In genomic region chr11:67278135-67278938, GRCh38 we compare ENCODE assay signal across 8 cellular contexts. TPM values are rescaled to one million over a fixed set of nuclear protein-coding genes. Genes with fewer than 3 reads are reported as not detected.
DNase-seq lines count a peak whose midpoint lies in the region; ATAC-seq and TF ChIP-seq lines count a peak whose summit lies in the region.

No MANE protein-coding gene starts in this region.

- peak overlapping the region; percentile 72 to 80 for H3K27ac ChIP-seq in ascending aorta
- H3K27ac ChIP-seq in mesenchymal stem cell (ENCODE audit: low read length, poor library complexity, severe bottlenecking), result peak overlapping the region; percentile 31
- peak overlapping the region; percentile 79 to 93 for H3K27ac ChIP-seq in tibial artery

- DNase-seq in activated T-cell treated with anti-CD3 and anti-CD28 coated beads, Interleukin-2, amount 50 U/mL, for 24 hours, result no peak
- DNase-seq in activated T-cell treated with anti-CD3 and anti-CD28 coated beads for 4 hours (no peak), ascending aorta (ENCODE audit: low spot score in 2 of 2) (no peak), mesenchymal stem cell (no peak), tibial artery (peak in 1 of 2 donors; percentile 62), hippocampal formation (lab: John Stamatoyannopoulos, UW) (no peak)

- no peak overlapping the region for H3K14ac ChIP-seq in mesenchymal stem cell (ENCODE audit: low read length in 2 of 2)

- ATAC-seq in GM21576 (IDR thresholded peaks at IDR 0.05; ENCODE audit: unreplicated experiment), result no peak
- ATAC-seq in HG03378 (IDR thresholded peaks at IDR 0.05; ENCODE audit: unreplicated experiment), result no peak

- peak overlapping the region in 1 of 2 experiments; percentile 43 for H3K23ac ChIP-seq in mesenchymal stem cell (ENCODE audit: low read length in 2 of 2)

- peak overlapping the region; percentile 50 for H2AK5ac ChIP-seq in mesenchymal stem cell (ENCODE audit: low read length, severe bottlenecking)

- intact Hi-C loops in ascending aorta (cut with DNase I) (no loop called here), tibial artery (cut with DNase I; ENCODE audit: low total_unique reads) (no loop called here)

- WGBS in mesenchymal stem cell, result 96% methylated on average over 14 of the region's 14 CpGs

- peak overlapping the region; percentile 59 to 75 for H2BK12ac ChIP-seq in mesenchymal stem cell (ENCODE audit: low read length in 2 of 2)

- H3K36me3 ChIP-seq in ascending aorta (peaks cover 44 to 49% of the 10 kb centered on the region in 2 donors), mesenchymal stem cell (ENCODE audit: control insufficient read depth in 1 of 2, insufficient read depth in 2 of 2, low read depth in 1 of 2, low read length in 2 of 2) (peaks cover 43 to 88% of the 10 kb centered on the region in 2 experiments), tibial artery (peaks cover 43 to 52% (median 47%) of the 10 kb centered on the region in 3 donors)

- no peak overlapping the region for H2BK5ac ChIP-seq in mesenchymal stem cell (ENCODE audit: low read depth, low read length, poor library complexity, severe bottlenecking)

- peak overlapping the region in 1 of 2 donors; percentile 24 for H3K4me3 ChIP-seq in ascending aorta
- peak overlapping the region in 1 of 2 experiments; percentile 77 for H3K4me3 ChIP-seq in mesenchymal stem cell (ENCODE audit: insufficient read depth in 1 of 2, low read depth in 1 of 2, low read length in 2 of 2)
- peak overlapping the region in 1 of 2 donors; percentile 40 for H3K4me3 ChIP-seq in tibial artery

- H2BK15ac ChIP-seq in mesenchymal stem cell (ENCODE audit: low read depth, poor library complexity, severe bottlenecking), result peak overlapping the region; percentile 98

- peaks cover 72% of the 10 kb centered on the region for H3K4me1 Mint-ChIP-seq in activated T-cell treated with anti-CD3 and anti-CD28 coated beads, Interleukin-2, amount 50 U/mL, for 24 hours (ENCODE audit: low read depth)

- peak overlapping the region; percentile 0 for H2BK120ac ChIP-seq in mesenchymal stem cell (ENCODE audit: low read depth, low read length)

- peak overlapping the region; percentile 87 for H3K9ac ChIP-seq in mesenchymal stem cell (ENCODE audit: low read length)

- H3K4ac ChIP-seq in mesenchymal stem cell (ENCODE audit: low read depth in 1 of 2, low read length in 2 of 2), result peak overlapping the region in 1 of 2 experiments; percentile 76

- H3K9me3 ChIP-seq in ascending aorta (no peaks in the 10 kb centered on the region), mesenchymal stem cell (ENCODE audit: control insufficient read depth, low read length) (no peaks in the 10 kb centered on the region), tibial artery (no peaks in the 10 kb centered on the region)

- no peaks in the 10 kb centered on the region for H3K27me3 Mint-ChIP-seq in activated T-cell treated with anti-CD3 and anti-CD28 coated beads, Interleukin-2, amount 50 U/mL, for 24 hours

- H3K27me3 ChIP-seq in ascending aorta, result no peaks in the 10 kb centered on the region
- no peaks in the 10 kb centered on the region for H3K27me3 ChIP-seq in mesenchymal stem cell (ENCODE audit: control insufficient read depth in 1 of 2, insufficient read depth in 1 of 2, low read length in 2 of 2)
- H3K27me3 ChIP-seq in tibial artery, result no peaks in the 10 kb centered on the region

- peak overlapping the region; percentile 5 for H4K8ac ChIP-seq in mesenchymal stem cell (ENCODE audit: low read length)

- peaks cover 98% of the 10 kb centered on the region for H3K36me3 Mint-ChIP-seq in activated T-cell treated with anti-CD3 and anti-CD28 coated beads, Interleukin-2, amount 50 U/mL, for 24 hours (ENCODE audit: low read depth)

- H3K4me2 ChIP-seq in mesenchymal stem cell (ENCODE audit: low read length, poor library complexity, severe bottlenecking), result no peak overlapping the region

- peak overlapping the region; percentile 99 for H3K27ac Mint-ChIP-seq in activated T-cell treated with anti-CD3 and anti-CD28 coated beads, Interleukin-2, amount 50 U/mL, for 24 hours

- H3K4me3 Mint-ChIP-seq in activated T-cell treated with anti-CD3 and anti-CD28 coated beads, Interleukin-2, amount 50 U/mL, for 24 hours, result peak overlapping the region; percentile 81

- peak overlapping the region; percentile 55 for H4K91ac ChIP-seq in mesenchymal stem cell (ENCODE audit: low read length)

- no peaks in the 10 kb centered on the region for H3K9me3 Mint-ChIP-seq in activated T-cell treated with anti-CD3 and anti-CD28 coated beads, Interleukin-2, amount 50 U/mL, for 24 hours

- H3K4me1 ChIP-seq in ascending aorta (peaks cover 34 to 43% of the 10 kb centered on the region in 2 donors), mesenchymal stem cell (ENCODE audit: control insufficient read depth, insufficient read depth, low read depth, low read length) (peaks cover 26% of the 10 kb centered on the region), tibial artery (peaks cover 5 to 60% (median 53%) of the 10 kb centered on the region in 4 donors)

- H3K79me1 ChIP-seq in mesenchymal stem cell (replicated peaks; ENCODE audit: low read length, poor library complexity, severe bottlenecking), result peaks cover 66% of the 10 kb centered on the region

- no peak overlapping the region for H2AFZ ChIP-seq in mesenchymal stem cell (ENCODE audit: low read depth, low read length)

- TF ChIP-seq CTCF in ascending aorta (IDR thresholded peaks at IDR 0.05) (no peak), tibial artery (IDR thresholded peaks at IDR 0.05) (no peak)

- peak overlapping the region; percentile 4 to 44 for H3K18ac ChIP-seq in mesenchymal stem cell (ENCODE audit: low read depth in 1 of 2, low read length in 2 of 2)

RNA-seq across cellular contexts. Expression of gene ANKRD13D, which starts 10.8 kb away (rescaled TPM):
- 54.7 TPM for total RNA-seq in ascending aorta
- 27.5 TPM for polyA plus RNA-seq in mesenchymal stem cell (2013, experiment 1 of 2)
- polyA plus RNA-seq in mesenchymal stem cell (2013, experiment 2 of 2), result 27.7 TPM

RNA-seq across cellular contexts. Expression of gene GRK2, which starts 12.1 kb away (rescaled TPM):
- 65.3 TPM for total RNA-seq in ascending aorta
- 26.9 TPM for polyA plus RNA-seq in mesenchymal stem cell (2013, experiment 1 of 2)
- polyA plus RNA-seq in mesenchymal stem cell (2013, experiment 2 of 2), result 25.8 TPM

RNA-seq across cellular contexts. Expression of gene SSH3, which starts 25.0 kb away (rescaled TPM):
- total RNA-seq in ascending aorta, result 30.9 TPM
- 71.0 TPM for polyA plus RNA-seq in mesenchymal stem cell (2013, experiment 1 of 2)
- 71.6 TPM for polyA plus RNA-seq in mesenchymal stem cell (2013, experiment 2 of 2)

Comparison
In these comparisons a context has a peak if more than half of its experiments do, and no peak if none do; other contexts are left out.
1. H3K27ac ChIP-seq: peak in every context shown above with its lines; median percentile 86 in tibial artery; 76 in ascending aorta; 31 in mesenchymal stem cell.